ENCODE assay signal across 24 cellular contexts in the genomic region with DNA sequence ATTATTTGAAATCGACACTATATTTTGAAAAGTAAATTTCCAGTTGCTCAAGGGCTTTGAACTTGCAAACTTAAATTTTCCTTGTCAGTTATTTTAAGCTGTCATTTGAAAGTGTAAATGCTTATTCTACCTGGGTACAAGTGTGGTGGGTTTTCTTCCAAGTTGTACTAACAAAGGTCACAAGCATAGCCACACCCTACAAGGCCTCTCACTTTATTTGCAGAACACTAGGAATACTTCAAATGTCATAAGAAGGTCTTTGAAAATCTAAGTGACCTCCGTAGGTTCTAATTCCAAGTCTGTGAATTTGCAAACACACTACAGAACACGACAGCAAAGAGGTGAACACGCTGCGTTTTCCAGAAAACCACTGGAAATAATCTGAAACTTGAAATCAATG.
"Had no signal": no experiment of that assay in that cellular context is flagged by ENCODE, and none has a peak within 500 bp of the region (broad histone marks: within the 10 kb centered on the region; RNA-seq: fewer than 3 reads in every experiment).

No MANE protein-coding gene starts in this region.

- H3K9ac ChIP-seq: neural progenitor cell, parathyroid adenoma had no signal

- H3K9me3 ChIP-seq: prostate gland, right lobe of liver, spleen, testis, transverse colon had no signal

- H3K79me2 ChIP-seq: parathyroid adenoma had no signal

- H2AFZ ChIP-seq: neural progenitor cell, parathyroid adenoma had no signal

- H3K27me3 ChIP-seq: foreskin keratinocyte, neural progenitor cell, right lobe of liver, spleen, testis, transverse colon had no signal

- ATAC-seq: effector memory CD8-positive, alpha-beta T cell; natural killer cell treated with Interleukin-12 subunit alpha and Interleukin-12 subunit beta and Interleukin-15 and Interleukin-18, amount 100 ng/mL, for 72 hours; stimulated activated memory B cell treated with anti-CD40 and anti-IgM and Interleukin-4, amounts not matched to agents 10 μg/mL and 1 μg/mL and 100 μg/mL, for 72 hours had no signal

- H3K27ac ChIP-seq: foreskin keratinocyte, neural progenitor cell, parathyroid adenoma, right lobe of liver, testis had no signal

- H3K36me3 ChIP-seq: neural progenitor cell, prostate gland, right lobe of liver, spleen, transverse colon had no signal

- FAIRE-seq: colon, urothelium cell line had no signal

- H3K4me2 ChIP-seq: neural progenitor cell had no signal

- DNase-seq: cerebellar nuclear complex; effector memory CD8-positive, alpha-beta T cell; foreskin keratinocyte; head of caudate nucleus; hippocampal formation; left colon; mesenchymal stem cell; midbrain; nucleus accumbens; retina; right lobe of liver; spleen; stimulated activated CD4-positive, alpha-beta T cell treated with anti-CD3 and anti-CD28 coated beads, Interleukin-15, amount 100 ng/mL, for 24 hours; stimulated activated CD4-positive, alpha-beta T cell treated with anti-CD3 and anti-CD28 coated beads, Interleukin-1b, Interleukin-23, amount 100 ng/mL, for 48 hours; stimulated activated CD4-positive, alpha-beta T cell treated with anti-CD3 and anti-CD28 coated beads, Interleukin-4, amount 100 ng/mL, for 24 hours; testis; transverse colon had no signal

- H3K4me1 ChIP-seq: neural progenitor cell, parathyroid adenoma, prostate gland, testis had no signal

- H3K4me3 ChIP-seq: neural progenitor cell, prostate gland, right lobe of liver, spleen, testis, transverse colon had no signal
